ENCODE assay signal across 1 cellular context in genomic region chr13:63048648-63049047, GRCh38.
TF ChIP-seq lines count a peak whose summit lies in the region.

No MANE protein-coding gene starts in this region.

TF ChIP-seq in HEK293T, 16 proteins besides CTCF, POLR2A, EP300 and RAD21 (continued from another document):
- TF ChIP-seq HDGF (IDR thresholded peaks at IDR 0.05; ENCODE audit: borderline replicate concordance): no peak
